In the genomic region with DNA sequence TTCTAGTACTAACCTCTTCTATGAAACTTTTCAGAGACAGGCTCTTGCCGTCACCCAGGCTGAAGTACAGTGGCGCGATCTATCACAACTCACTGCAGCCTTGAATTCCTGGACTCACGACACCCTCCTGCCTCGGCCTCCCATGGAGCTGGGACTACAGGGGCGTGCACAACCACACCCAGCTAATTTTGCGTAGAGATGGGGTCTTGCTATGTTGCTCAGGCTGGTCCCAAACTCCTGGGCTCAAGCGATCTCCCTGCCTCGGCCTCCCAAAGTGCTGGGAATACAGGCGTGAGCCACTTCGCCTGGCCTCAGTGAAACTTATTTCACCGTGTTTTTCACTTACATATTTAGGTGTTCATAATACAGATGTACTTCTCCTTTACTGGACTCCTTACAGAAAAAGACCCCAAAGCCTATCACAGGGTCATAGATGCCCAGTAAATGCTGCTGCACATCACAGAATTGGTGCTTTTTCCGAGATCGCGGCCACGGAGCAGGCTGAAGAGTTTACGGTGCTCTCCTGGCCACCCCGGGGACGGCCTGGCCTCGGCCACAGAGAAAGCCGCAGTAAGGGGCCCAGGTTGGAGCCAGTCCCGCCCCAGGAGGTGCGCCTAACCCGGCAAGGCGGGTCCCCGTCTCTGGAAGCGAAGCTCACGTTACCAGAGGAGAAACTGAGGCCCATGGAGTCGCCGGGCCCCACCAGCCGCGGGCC, we compare ENCODE assay signal across 8 cellular contexts. TPM values are rescaled to one million over a fixed set of nuclear protein-coding genes. Genes with fewer than 3 reads are reported as not detected.
A peak's percentile ranks its signal among the peaks of the same experiment; 100 is the strongest.
DNase-seq lines count a peak whose midpoint lies in the region; ATAC-seq and TF ChIP-seq lines count a peak whose summit lies in the region.

No MANE protein-coding gene starts in this region.

- peak overlapping the region; percentile 80 for H3K4me3 Mint-ChIP-seq in Calu3 (ENCODE audit: low read depth, unreplicated experiment)

- TF ChIP-seq CTCF in Calu3 (IDR thresholded peaks at IDR 0.05; ENCODE audit: unreplicated experiment) (no peak), coronary artery (IDR thresholded peaks at IDR 0.05) (no peak)

- peak; percentile 10 for ATAC-seq in GM21619 (IDR thresholded peaks at IDR 0.05; ENCODE audit: unreplicated experiment)

- BruUV-seq in Calu3 (replicated peaks; lab: Mats Ljungman, UMichigan): TSS peak; percentile 61

- no peaks in the 10 kb centered on the region for H3K27me3 Mint-ChIP-seq in Calu3 (ENCODE audit: unreplicated experiment)

- CTCF ChIA-PET in Calu3 (lab: Charles Lee): interaction anchor here (0.6 to 0.7 kb wide), 3 partner anchors 18 to 195 kb away, joined by 3 to 6 read pairs (median 4); no protein-coding TSS in a partner anchor
- CTCF ChIA-PET in HEK293T (lab: Yijun Ruan, JAX): interaction anchor here (1.0 kb wide), 1 partner anchor 109 kb away, joined by 3 read pairs; no protein-coding TSS in a partner anchor

- DNase-seq in Calu3: no peak
- peak; percentile 32 for DNase-seq in NCI-H69 (lab: John Stamatoyannopoulos, UW)
- no peak for DNase-seq in coronary artery (ENCODE audit: low spot score)
- DNase-seq in effector CD8-positive, alpha-beta T cell (lab: John Stamatoyannopoulos, UW): no peak
- DNase-seq in HEK293T (ENCODE audit: extremely low spot score): no peak
- DNase-seq in NCI-H446 (lab: John Stamatoyannopoulos, UW): no peak

- H3K9me3 ChIP-seq in mononuclear cell (ENCODE audit: low read depth, low read length): no peaks in the 10 kb centered on the region

- H3K4me3 ChIP-seq in coronary artery: peak overlapping the region; percentile 95
- peak overlapping the region; percentile 80 for H3K4me3 ChIP-seq in mononuclear cell (ENCODE audit: low read length)

- peaks cover 8% of the 10 kb centered on the region for H3K4me1 Mint-ChIP-seq in Calu3 (ENCODE audit: low read depth, unreplicated experiment)

- peak overlapping the region; percentile 85 to 93 for H3K27ac ChIP-seq in coronary artery

- H3K9me3 Mint-ChIP-seq in Calu3 (ENCODE audit: low read depth, unreplicated experiment): no peaks in the 10 kb centered on the region

- H3K27me3 ChIP-seq in mononuclear cell (ENCODE audit: insufficient read depth, low read length): no peaks in the 10 kb centered on the region

- POLR2A ChIA-PET in HEK293T (lab: Yijun Ruan, JAX): interaction anchor here (0.6 to 3.6 kb wide), 5 partner anchors 9 to 139 kb away, joined by 3 to 18 read pairs (median 18); a partner anchor contains a TSS

- intact Hi-C loops in Calu3 (cut with micrococcal nuclease; ENCODE audit: unreplicated experiment): no loop called here

- H3K4me1 ChIP-seq in mononuclear cell (ENCODE audit: insufficient read depth, low read length): peaks cover 55% of the 10 kb centered on the region

- peaks cover 45% of the 10 kb centered on the region for H3K36me3 Mint-ChIP-seq in Calu3 (ENCODE audit: insufficient read depth, unreplicated experiment)

- peak overlapping the region; percentile 86 for H3K27ac Mint-ChIP-seq in Calu3 (ENCODE audit: unreplicated experiment)

TF ChIP-seq in HEK293T, 16 proteins besides CTCF, POLR2A, EP300 and RAD21:
- TF ChIP-seq NFRKB (IDR thresholded peaks at IDR 0.05) (no peak), FOXA1 (IDR thresholded peaks at IDR 0.05) (no peak), TARDBP (IDR thresholded peaks at IDR 0.05) (no peak), CTBP1 (IDR thresholded peaks at IDR 0.05; ENCODE audit: borderline replicate concordance) (no peak), SP1 (IDR thresholded peaks at IDR 0.05) (no peak), FOXM1 (IDR thresholded peaks at IDR 0.05; ENCODE audit: borderline replicate concordance) (no peak), BHLHE40 (IDR thresholded peaks at IDR 0.05; ENCODE audit: borderline replicate concordance) (no peak), L3MBTL2 (conservative IDR thresholded peaks at IDR 0.05) (no peak), ARNT (IDR thresholded peaks at IDR 0.05) (no peak), ELF4 (IDR thresholded peaks at IDR 0.05) (no peak), SUZ12 (IDR thresholded peaks at IDR 0.05) (no peak), FOXK2 (IDR thresholded peaks at IDR 0.05) (no peak), LEF1 (IDR thresholded peaks at IDR 0.05; ENCODE audit: borderline replicate concordance) (no peak), HDGF (IDR thresholded peaks at IDR 0.05; ENCODE audit: borderline replicate concordance) (no peak), ZNF384 (IDR thresholded peaks at IDR 0.05) (no peak)
- TF ChIP-seq, protein P1, sequence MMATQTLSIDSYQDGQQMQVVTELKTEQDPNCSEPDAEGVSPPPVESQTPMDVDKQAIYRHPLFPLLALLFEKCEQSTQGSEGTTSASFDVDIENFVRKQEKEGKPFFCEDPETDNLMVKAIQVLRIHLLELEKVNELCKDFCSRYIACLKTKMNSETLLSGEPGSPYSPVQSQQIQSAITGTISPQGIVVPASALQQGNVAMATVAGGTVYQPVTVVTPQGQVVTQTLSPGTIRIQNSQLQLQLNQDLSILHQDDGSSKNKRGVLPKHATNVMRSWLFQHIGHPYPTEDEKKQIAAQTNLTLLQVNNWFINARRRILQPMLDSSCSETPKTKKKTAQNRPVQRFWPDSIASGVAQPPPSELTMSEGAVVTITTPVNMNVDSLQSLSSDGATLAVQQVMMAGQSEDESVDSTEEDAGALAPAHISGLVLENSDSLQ (IDR thresholded peaks at IDR 0.05): no peak
TF ChIP-seq in HEK293T: peak in this region for 0.

RNA-seq across cellular contexts. Expression of a gene that starts 0.6 kb away (rescaled TPM):
- total RNA-seq in Calu3 (2022) (33.3 and 35.9 TPM in 2 replicates), mononuclear cell (11.5 TPM)

RNA-seq across cellular contexts. Expression of a gene that starts 20.3 kb away (rescaled TPM):
- total RNA-seq in Calu3 (2022) (37.8 and 44.6 TPM in 2 replicates), mononuclear cell (60.7 TPM)

RNA-seq across cellular contexts. Expression of a gene that starts 46.5 kb away (rescaled TPM):
- 1.1 and 3.0 TPM in 2 replicates for total RNA-seq in Calu3 (2022)
- 0.42 TPM for total RNA-seq in mononuclear cell

RNA-seq across cellular contexts. Expression of a gene that starts 55.7 kb away (rescaled TPM):
- 44.6 and 45.1 TPM in 2 replicates for total RNA-seq in Calu3 (2022)
- 52.2 TPM for total RNA-seq in mononuclear cell
